8 cellular contexts compared by ENCODE assay signal in the genomic region with DNA sequence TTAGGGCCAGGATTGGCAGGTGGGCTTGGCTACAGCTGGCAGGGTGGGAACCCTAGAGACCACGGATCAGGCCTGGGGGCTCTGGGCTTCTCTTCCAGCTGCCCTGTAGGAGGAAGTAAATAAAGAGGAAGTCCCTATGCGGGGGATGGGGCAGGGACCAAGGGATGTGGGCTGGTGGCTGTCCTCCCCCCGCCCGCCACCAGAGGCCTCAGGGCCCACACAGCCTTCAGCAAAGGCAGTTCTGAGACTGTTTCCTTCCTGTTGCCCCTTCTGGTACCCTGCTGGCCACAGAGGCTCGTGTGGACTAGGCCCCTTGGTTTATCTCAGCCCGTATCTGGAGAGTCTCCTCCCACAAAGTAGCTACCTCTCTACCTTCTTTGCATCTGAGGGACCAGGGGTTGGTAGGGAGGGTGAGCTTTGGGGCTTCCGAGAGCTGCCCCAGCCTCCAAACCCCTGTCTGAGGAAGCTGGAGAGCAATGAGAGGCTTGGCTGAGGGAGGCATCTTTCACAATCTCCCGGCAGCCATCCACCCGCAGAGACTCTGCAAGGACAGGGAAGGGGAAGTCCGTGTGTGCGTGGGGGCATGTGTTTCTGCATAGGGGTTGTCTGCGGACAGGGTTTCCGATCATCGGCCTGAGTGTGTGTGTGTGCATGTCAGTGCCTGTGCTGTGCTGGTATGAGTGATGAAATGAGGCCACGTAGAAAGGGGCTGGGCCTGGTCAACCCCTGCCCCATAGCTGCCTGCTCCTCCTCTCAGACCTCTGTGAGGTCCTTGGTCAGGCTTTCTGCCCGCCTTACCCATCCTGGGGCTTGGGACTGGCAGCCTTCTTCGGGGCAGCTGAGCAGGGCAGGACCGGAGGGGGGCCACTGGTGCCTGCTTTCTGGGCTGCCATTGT. TPM values are rescaled to one million over a fixed set of nuclear protein-coding genes. Genes with fewer than 3 reads are reported as not detected.
DNase-seq lines count a peak whose midpoint lies in the region; ATAC-seq and TF ChIP-seq lines count a peak whose summit lies in the region.

No MANE protein-coding gene starts in this region.

- H3K27me3 Mint-ChIP-seq in activated T-cell treated with anti-CD3 and anti-CD28 coated beads, Interleukin-2, amount 50 U/mL, for 72 hours (ENCODE audit: low read depth), result no peaks in the 10 kb centered on the region
- H3K27me3 Mint-ChIP-seq in osteocyte (ENCODE audit: unreplicated experiment), result no peaks in the 10 kb centered on the region

- no peaks in the 10 kb centered on the region for H3K9me3 ChIP-seq in tibial nerve

- peaks cover 6 to 7% of the 10 kb centered on the region in 2 donors for H3K36me3 Mint-ChIP-seq in activated T-cell treated with anti-CD3 and anti-CD28 coated beads, Interleukin-2, amount 50 U/mL, for 72 hours (ENCODE audit: insufficient read depth in 2 of 2)
- no peaks in the 10 kb centered on the region for H3K36me3 Mint-ChIP-seq in osteocyte (ENCODE audit: unreplicated experiment)

- no peaks in the 10 kb centered on the region for H3K9me3 Mint-ChIP-seq in activated T-cell treated with anti-CD3 and anti-CD28 coated beads, Interleukin-2, amount 50 U/mL, for 72 hours
- no peaks in the 10 kb centered on the region for H3K9me3 Mint-ChIP-seq in osteocyte (ENCODE audit: unreplicated experiment)

- peaks cover 0 to 47% (median 8%) of the 10 kb centered on the region in 4 donors for H3K4me1 ChIP-seq in tibial nerve

- H3K4me3 ChIP-seq in foreskin fibroblast (ENCODE audit: low read depth in 1 of 2, low read length in 2 of 2) (no peak overlapping the region), tibial nerve (peak overlapping the region in 1 of 4 donors; percentile 32)

- TF ChIP-seq CTCF in foreskin fibroblast (IDR thresholded peaks at IDR 0.05; ENCODE audit: low read depth, low read length) (peak; percentile 13), osteocyte (IDR thresholded peaks at IDR 0.05) (peak; percentile 23), tibial nerve (IDR thresholded peaks at IDR 0.05) (peak in 4 of 5 experiments; percentile 22 to 63 (median 30))

- no peaks in the 10 kb centered on the region for H3K27me3 ChIP-seq in tibial nerve

- peaks cover 88% of the 10 kb centered on the region for H3K4me1 Mint-ChIP-seq in activated T-cell treated with anti-CD3 and anti-CD28 coated beads, Interleukin-2, amount 50 U/mL, for 72 hours (ENCODE audit: low read depth)
- H3K4me1 Mint-ChIP-seq in osteocyte (ENCODE audit: unreplicated experiment), result peaks cover 6% of the 10 kb centered on the region

- H3K36me3 ChIP-seq in tibial nerve, result no peaks in the 10 kb centered on the region

- WGBS in tibial nerve, 2 donors, result 31 to 46% methylated on average over 16 to 18 of the region's 18 CpGs

- H3K27ac Mint-ChIP-seq in activated T-cell treated with anti-CD3 and anti-CD28 coated beads, Interleukin-2, amount 50 U/mL, for 72 hours, result peak overlapping the region; percentile 97
- H3K27ac Mint-ChIP-seq in osteocyte (ENCODE audit: unreplicated experiment), result no peak overlapping the region

- peak; percentile 50 for ATAC-seq in HG02938 (IDR thresholded peaks at IDR 0.05; ENCODE audit: unreplicated experiment)
- ATAC-seq in activated T-cell treated with anti-CD3 and anti-CD28 coated beads, Interleukin-2, amount 50 U/mL, for 72 hours (replicated peaks in 1 of 2), result peak; percentile 75

- no peak for TF ChIP-seq POLR2A in tibial nerve (IDR thresholded peaks at IDR 0.05)

- peak in 1 of 2 donors; percentile 61 for TF ChIP-seq EP300 in tibial nerve (IDR thresholded peaks at IDR 0.05)

- DNase-seq in NCI-H2227 (lab: John Stamatoyannopoulos, UW; ENCODE audit: unreplicated experiment) (peak; percentile 24), NCI-H2227 treated with DMSO at 0.1 percent for 48 hours (lab: John Stamatoyannopoulos, UW) (no peak), OCI-M1 (lab: John Stamatoyannopoulos, UW) (peak; percentile 98), foreskin fibroblast (peak; percentile 29 to 37), osteocyte (ENCODE audit: extremely low spot score, unreplicated experiment) (no peak), tibial nerve (ENCODE audit: low spot score in 2 of 2) (peak; percentile 29 to 70)
- peak; percentile 89 to 90 for DNase-seq in activated T-cell treated with anti-CD3 and anti-CD28 coated beads, Interleukin-2, amount 50 U/mL, for 72 hours

- H3K4me3 Mint-ChIP-seq in activated T-cell treated with anti-CD3 and anti-CD28 coated beads, Interleukin-2, amount 50 U/mL, for 72 hours, result peak overlapping the region; percentile 95 to 99
- no peak overlapping the region for H3K4me3 Mint-ChIP-seq in osteocyte (ENCODE audit: unreplicated experiment)

- H3K27ac ChIP-seq in tibial nerve, result peak overlapping the region in 3 of 4 donors; percentile 76 to 79 (median 76)

RNA-seq across cellular contexts. Expression of gene RPS6KA1, which starts 12.5 kb away (rescaled TPM):
- 100 to 1,000 TPM; 154 to 163 TPM for total RNA-seq in activated T-cell treated with anti-CD3 and anti-CD28 coated beads, Interleukin-2, amount 50 U/mL, for 72 hours
- total RNA-seq in osteocyte (4.4 TPM in 2 replicates), tibial nerve (10 to 100 TPM; 10.7 to 37.2 (median 13.5) TPM)

Comparison
In these comparisons a context has a peak if more than half of its experiments do, and no peak if none do; other contexts are left out.
1. DNase-seq: peak in NCI-H2227 (single experiment), OCI-M1 (single experiment), activated T-cell treated with anti-CD3 and anti-CD28 coated beads, Interleukin-2, amount 50 U/mL, for 72 hours (2 of 2), foreskin fibroblast (2 of 2) and tibial nerve (2 of 2); none in NCI-H2227 treated with DMSO at 0.1 percent for 48 hours (single experiment) and osteocyte (single experiment).
2. RNA of gene RPS6KA1, which starts 12.5 kb away (total RNA-seq): 154 to 163 TPM in activated T-cell treated with anti-CD3 and anti-CD28 coated beads, Interleukin-2, amount 50 U/mL, for 72 hours; 10.7 to 37.2 TPM in tibial nerve and 4.4 TPM in osteocyte; every median in the first group is over 4 times any median in the second.
3. Peak in every context shown above with its lines, with median percentiles within 50 percentile points of each other: CTCF ChIP-seq.